In the genomic region with DNA sequence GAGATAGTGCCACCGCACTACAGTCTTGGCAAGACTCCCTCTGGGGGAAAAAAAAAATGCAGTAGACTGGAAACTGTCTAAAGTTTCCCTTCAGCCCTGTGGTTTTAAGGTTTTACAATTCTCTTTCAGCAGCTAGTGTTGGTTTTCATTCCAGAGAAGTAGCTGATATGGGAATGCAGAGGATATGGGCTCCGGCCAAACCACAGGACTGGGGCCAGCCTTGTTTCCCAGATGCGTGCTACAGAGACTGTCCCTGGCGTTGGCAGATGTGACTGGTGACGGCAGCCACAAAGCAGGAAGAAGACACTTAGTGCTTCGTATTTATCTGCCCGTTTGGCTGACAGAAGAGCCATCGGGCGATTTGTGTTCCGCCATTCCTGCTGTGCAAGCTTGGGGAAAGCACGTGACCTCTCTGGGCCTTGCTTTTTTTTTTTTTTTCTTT, we compare ENCODE assay signal across 11 cellular contexts. TPM values are rescaled to one million over a fixed set of nuclear protein-coding genes. Genes with fewer than 3 reads are reported as not detected.
DNase-seq lines count a peak whose midpoint lies in the region; ATAC-seq and TF ChIP-seq lines count a peak whose summit lies in the region.
"Had no signal": no experiment of that assay in that cellular context is flagged by ENCODE, and none has a peak within 500 bp of the region (broad histone marks: within the 10 kb centered on the region; RNA-seq: fewer than 3 reads in every experiment).

No MANE protein-coding gene starts in this region.

- CTCF ChIA-PET in AG04449 (lab: Yijun Ruan, JAX): interaction anchor here (0.9 to 8.1 kb wide), 8 partner anchors 8 to 452 kb away, joined by 3 to 80 read pairs (median 6); a partner anchor contains a TSS

- TF ChIP-seq CTCF in AG04449 (IDR thresholded peaks at IDR 0.05; ENCODE audit: insufficient read depth, low read length, missing control alignments): no peak

- no peak for ATAC-seq in HG03039 (IDR thresholded peaks at IDR 0.05; ENCODE audit: unreplicated experiment)

- POLR2A ChIA-PET in AG04449 (lab: Yijun Ruan, JAX): no interaction called here

- peak; percentile 70 for DNase-seq in AG04449 (ENCODE audit: low read depth, low spot score)
- peak; percentile 88 for DNase-seq in HT1080 (ENCODE audit: low read depth)
- DNase-seq in astrocyte of the hippocampus (ENCODE audit: low read depth, low spot score): peak; percentile 94
- DNase-seq in iris pigment epithelial cell (ENCODE audit: low read depth): peak; percentile 58
- no peak for DNase-seq in HT-29 (ENCODE audit: low spot score)
- no peak for DNase-seq in islet precursor cell
- DNase-seq in NCI-H1694 (lab: John Stamatoyannopoulos, UW): no peak
- DNase-seq: activated CD8-positive, alpha-beta memory T cell treated with anti-CD3 and anti-CD28 coated beads for 24 hours; CD4-positive, CD25-positive, alpha-beta regulatory T cell had no signal

- no peak overlapping the region for H3K4me3 ChIP-seq in AG04449 (ENCODE audit: low read depth, low read length)
- H3K4me3 ChIP-seq: PC-9 had no signal

RNA-seq across cellular contexts. Expression of a gene that starts 43.2 kb away (rescaled TPM):
- 4.7 and 6.8 TPM in 2 replicates for total RNA-seq in HT1080 (2014; rRNA removed; shearing (Covaris generic))
- 5.2 and 7.3 TPM in 2 replicates for polyA plus RNA-seq in HT1080 (2015; cell fraction: cytosol; rRNA removed)
- polyA plus RNA-seq in HT1080 (2015; cell fraction: nucleus; rRNA removed): 8.4 and 12.0 TPM in 2 replicates
- total RNA-seq in HT-29 (2014; rRNA removed; shearing (Covaris generic)): 3.3 and 7.3 TPM in 2 replicates

RNA-seq across cellular contexts. Expression of a gene that starts 43.3 kb away (rescaled TPM):
- total RNA-seq in HT1080 (2014; rRNA removed; shearing (Covaris generic)): 105 TPM in 2 replicates
- 105 and 119 TPM in 2 replicates for polyA plus RNA-seq in HT1080 (2015; cell fraction: cytosol; rRNA removed)
- polyA plus RNA-seq in HT1080 (2015; cell fraction: nucleus; rRNA removed): 63.8 and 78.8 TPM in 2 replicates
- 21.0 and 25.4 TPM in 2 replicates for total RNA-seq in HT-29 (2014; rRNA removed; shearing (Covaris generic))

RNA-seq across cellular contexts. Expression of a gene that starts 53.6 kb away (rescaled TPM):
- total RNA-seq in HT1080 (2014; rRNA removed; shearing (Covaris generic)): 0.61 and 0.73 TPM in 2 replicates
- polyA plus RNA-seq in HT1080 (2015; cell fraction: cytosol; rRNA removed): 0.77 and 0.79 TPM in 2 replicates
- 0.63 and 0.81 TPM in 2 replicates for polyA plus RNA-seq in HT1080 (2015; cell fraction: nucleus; rRNA removed)
- not detected in 2 replicates for total RNA-seq in HT-29 (2014; rRNA removed; shearing (Covaris generic))
- total RNA-seq: PC-9 had no signal

Comparison
In these comparisons a context has a peak if more than half of its experiments do, and no peak if none do; other contexts are left out.
1. DNase-seq: peak in AG04449 (single experiment), HT1080 (single experiment), astrocyte of the hippocampus (single experiment) and iris pigment epithelial cell (single experiment); none in HT-29 (single experiment), islet precursor cell (single experiment) and NCI-H1694 (single experiment).